ENCODE assay signal across 39 cellular contexts in genomic region chr3:126572343-126572742, GRCh38. TPM values are rescaled to one million over a fixed set of nuclear protein-coding genes. Genes with fewer than 3 reads are reported as not detected.
"Had no signal": no experiment of that assay in that cellular context is flagged by ENCODE, and none has a peak within 500 bp of the region (broad histone marks: within the 10 kb centered on the region; RNA-seq: fewer than 3 reads in every experiment).

No MANE protein-coding gene starts in this region.

- FAIRE-seq: colon, endothelial cell of umbilical vein, pancreas had no signal

- H3K36me3 Mint-ChIP-seq: immature natural killer cell; naive thymus-derived CD4-positive, alpha-beta T cell; stimulated activated memory B cell treated with anti-CD40 and anti-IgM and Interleukin-4, amounts not matched to agents 10 μg/mL and 1 μg/mL and 100 μg/mL, for 72 hours had no signal

- H3K27ac ChIP-seq: esophagus muscularis mucosa, foreskin keratinocyte, heart right ventricle, pancreas, prostate gland, sigmoid colon, spleen, testis, tibial artery, upper lobe of left lung, uterus had no signal

- H3K27me3 Mint-ChIP-seq: dendritic cell treated with granulocyte-macrophage colony-stimulating factor and Interleukin-4, amounts not matched to agents 40 ng/mL and 50 ng/mL, for 4 days had no signal

- H3K9me3 Mint-ChIP-seq: dendritic cell treated with granulocyte-macrophage colony-stimulating factor and Interleukin-4, amounts not matched to agents 40 ng/mL and 50 ng/mL, for 4 days; immature natural killer cell; naive thymus-derived CD4-positive, alpha-beta T cell; nephron; stimulated activated memory B cell treated with anti-CD40 and anti-IgM and Interleukin-4, amounts not matched to agents 10 μg/mL and 1 μg/mL and 100 μg/mL, for 72 hours had no signal

- H3K4me1 Mint-ChIP-seq: immature natural killer cell; naive thymus-derived CD4-positive, alpha-beta T cell; nephron; stimulated activated memory B cell treated with anti-CD40 and anti-IgM and Interleukin-4, amounts not matched to agents 10 μg/mL and 1 μg/mL and 100 μg/mL, for 72 hours had no signal

- H3K36me3 ChIP-seq: esophagus muscularis mucosa, heart right ventricle, pancreas, prostate gland, sigmoid colon, spleen, tibial artery, upper lobe of left lung, uterus had no signal

- H3K27me3 ChIP-seq: esophagus muscularis mucosa, heart right ventricle, pancreas, sigmoid colon, spleen, testis, tibial artery, upper lobe of left lung, uterus had no signal

- H3K4me3 ChIP-seq: esophagus muscularis mucosa, heart right ventricle, pancreas, prostate gland, sigmoid colon, spleen, testis, tibial artery, upper lobe of left lung, uterus had no signal

- H3K4me1 ChIP-seq: esophagus muscularis mucosa, foreskin keratinocyte, pancreas, prostate gland, sigmoid colon, spleen, testis, tibial artery, upper lobe of left lung, uterus had no signal

- DNase-seq: central memory CD4-positive, alpha-beta T cell; effector CD8-positive, alpha-beta T cell; foreskin keratinocyte; glutamatergic neuron; heart right ventricle; hippocampal formation; immature natural killer cell; islet precursor cell; mesenchymal stem cell; midbrain; naive thymus-derived CD4-positive, alpha-beta T cell; occipital lobe; pancreas; right cardiac atrium; sigmoid colon; spleen; stimulated activated CD4-positive, alpha-beta T cell treated with anti-CD3 and anti-CD28 coated beads, Interleukin-4, amount 100 ng/mL, for 4 hours; stimulated activated naive CD8-positive, alpha-beta T cell treated with anti-CD3 and anti-CD28 coated beads, Interleukin-15, Interleukin-2, amounts not matched to agents 100 U/mL and 50 U/mL, for 24 hours; substantia nigra; testis; tibial artery; upper lobe of left lung; uterus had no signal

- H3K27ac Mint-ChIP-seq: dendritic cell treated with granulocyte-macrophage colony-stimulating factor and Interleukin-4, amounts not matched to agents 40 ng/mL and 50 ng/mL, for 4 days; naive thymus-derived CD4-positive, alpha-beta T cell; nephron; stimulated activated memory B cell treated with anti-CD40 and anti-IgM and Interleukin-4, amounts not matched to agents 10 μg/mL and 1 μg/mL and 100 μg/mL, for 72 hours had no signal

- H3K4me3 Mint-ChIP-seq: dendritic cell treated with granulocyte-macrophage colony-stimulating factor and Interleukin-4, amounts not matched to agents 40 ng/mL and 50 ng/mL, for 4 days; immature natural killer cell; naive thymus-derived CD4-positive, alpha-beta T cell; nephron; stimulated activated memory B cell treated with anti-CD40 and anti-IgM and Interleukin-4, amounts not matched to agents 10 μg/mL and 1 μg/mL and 100 μg/mL, for 72 hours had no signal

- H3K9me3 ChIP-seq: esophagus muscularis mucosa, heart right ventricle, pancreas, prostate gland, sigmoid colon, spleen, testis, tibial artery, upper lobe of left lung, uterus had no signal

RNA-seq across cellular contexts. Expression of gene C3orf22, which starts 13.6 kb away (rescaled TPM):
- total RNA-seq: endothelial cell of umbilical vein; epithelial cell of proximal tubule; esophagus muscularis mucosa; fibroblast of lung; foreskin keratinocyte; left lobe of liver; liver; lung microvascular endothelial cell; mucosa of gallbladder; naive thymus-derived CD4-positive, alpha-beta T cell; occipital lobe; pancreas; renal cortical epithelial cell; right cardiac atrium; spleen; upper lobe of left lung; uterus had no signal

RNA-seq across cellular contexts. Expression of gene CHST13, which starts 48.4 kb away (rescaled TPM):
- total RNA-seq: cerebellum, endothelial cell of umbilical vein, lung microvascular endothelial cell, occipital lobe, skeletal muscle tissue had no signal

RNA-seq across cellular contexts. Expression of gene UROC1, which starts 54.8 kb away (rescaled TPM):
- total RNA-seq: endothelial cell of umbilical vein; epithelial cell of proximal tubule; esophagus muscularis mucosa; fibroblast of lung; foreskin keratinocyte; heart right ventricle; lung microvascular endothelial cell; naive thymus-derived CD4-positive, alpha-beta T cell; occipital lobe; pancreas; renal cortical epithelial cell; right cardiac atrium; sigmoid colon; skeletal muscle tissue; upper lobe of left lung had no signal
